In the genomic region with DNA sequence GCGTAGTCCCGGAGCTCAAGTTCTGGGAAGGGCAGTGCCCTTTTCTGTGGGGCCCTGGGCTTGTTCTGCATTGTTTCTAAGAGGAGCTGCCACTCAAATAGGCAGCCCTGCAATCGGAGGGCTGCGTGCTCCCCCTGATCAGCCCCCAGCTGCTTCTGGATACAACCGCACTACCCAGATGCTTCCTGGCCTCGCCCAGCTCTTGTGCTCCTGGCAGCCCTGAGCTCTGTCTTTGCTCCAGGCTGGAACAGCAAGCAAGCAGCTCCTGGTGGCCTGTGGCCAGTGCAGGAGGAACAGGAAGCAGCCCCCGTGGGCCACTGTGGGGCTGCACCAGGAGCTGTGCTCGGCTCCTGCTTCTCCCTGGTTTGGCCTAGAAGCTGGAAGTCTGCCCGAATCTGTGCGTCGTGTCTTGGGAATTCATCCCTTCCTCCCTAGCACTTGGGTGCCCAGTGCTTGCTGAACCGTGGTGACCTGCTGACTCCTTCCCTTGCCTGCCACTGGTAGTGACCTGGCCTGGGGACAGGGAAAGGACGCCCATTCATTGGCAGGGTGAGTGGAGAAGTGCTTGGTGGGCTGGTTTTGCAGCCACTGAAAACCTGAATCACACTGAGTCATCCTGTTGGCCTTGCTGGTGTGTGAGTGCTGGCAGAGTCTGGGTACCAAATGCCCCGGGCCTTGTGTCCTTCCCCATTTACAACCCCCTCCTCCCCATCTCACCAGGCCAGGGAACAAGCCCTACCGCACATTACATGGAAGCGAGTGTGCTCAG, we compare ENCODE assay signal across 9 cellular contexts. TPM values are rescaled to one million over a fixed set of nuclear protein-coding genes. Genes with fewer than 3 reads are reported as not detected.
DNase-seq lines count a peak whose midpoint lies in the region; ATAC-seq and TF ChIP-seq lines count a peak whose summit lies in the region.
"Had no signal": no experiment of that assay in that cellular context is flagged by ENCODE, and none has a peak within 500 bp of the region (broad histone marks: within the 10 kb centered on the region; RNA-seq: fewer than 3 reads in every experiment).

No MANE protein-coding gene starts in this region.

- peak overlapping the region in 1 of 2 experiments; percentile 5; a peak in 1 of 4 replicates for H3K4me3 ChIP-seq in Panc1 (ENCODE audit: low read depth in 2 of 2, low read length in 2 of 2)
- H3K4me3 ChIP-seq in fibroblast of pulmonary artery (replicated peaks; ENCODE audit: low read depth, low read length): no peak overlapping the region
- no peak overlapping the region for H3K4me3 ChIP-seq in ovary

- intact Hi-C loops in Panc1 (cut with micrococcal nuclease; ENCODE audit: unreplicated experiment) (no loop called here), ovary (cut with DNase I) (loop anchor here in 3 of 4 donors (5.0 kb wide), 2 partner anchors 45 to 50 kb away; a partner anchor contains a TSS)

- no TSS peak for BruUV-seq in Panc1 (replicated peaks; lab: Mats Ljungman, UMichigan)

- H3K27me3 ChIP-seq in Panc1 (ENCODE audit: control insufficient read depth, insufficient read depth, low read length): no peaks in the 10 kb centered on the region
- H3K27me3 ChIP-seq in ovary: no peaks in the 10 kb centered on the region

- H3K9me3 ChIP-seq in Panc1 (ENCODE audit: control insufficient read depth, insufficient read depth, low read depth, low read length): no peaks in the 10 kb centered on the region
- H3K9me3 ChIP-seq in ovary: no peaks in the 10 kb centered on the region

- DNase-seq in Caki2 (ENCODE audit: low read depth): peak; percentile 98
- DNase-seq in Panc1 (ENCODE audit: low read depth, low spot score): peak; percentile 94
- peak; percentile 77 for DNase-seq in fibroblast of pulmonary artery (ENCODE audit: low read depth)
- peak; percentile 54 to 81 (median 65) for DNase-seq in ovary

- TF ChIP-seq POLR2A in ovary (IDR thresholded peaks at IDR 0.05): no peak

- no peak for TF ChIP-seq EP300 in ovary (IDR thresholded peaks at IDR 0.05)

- no peaks in the 10 kb centered on the region for H3K36me3 ChIP-seq in Panc1 (ENCODE audit: control insufficient read depth, insufficient read depth, low read length)
- no peaks in the 10 kb centered on the region for H3K36me3 ChIP-seq in ovary

- TF ChIP-seq CTCF in Panc1 (IDR thresholded peaks at IDR 0.05) (no peak), fibroblast of pulmonary artery (IDR thresholded peaks at IDR 0.05; ENCODE audit: low read length, missing control alignments) (no peak), ovary (IDR thresholded peaks at IDR 0.05) (no peak)

- H3K27ac ChIP-seq in Panc1 (ENCODE audit: low read length) (peak overlapping the region; percentile 82), ovary (peak overlapping the region; percentile 80 to 90)
- H3K27ac ChIP-seq: parathyroid adenoma had no signal

- CTCF ChIA-PET in Panc1 (lab: Charles Lee): interaction anchor here (1.5 kb wide), 1 partner anchor 9 kb away, joined by 6 read pairs; no protein-coding TSS in a partner anchor

- in situ Hi-C loops in Caki2 (cut with HindIII; ENCODE audit: low pct_unique_long_range_greater_than_20kb, low sequenced_read_pairs): loop anchor here (25.0 kb wide), 1 partner anchor 90 kb away; no protein-coding TSS in a partner anchor
- in situ Hi-C loops in Panc1 (cut with HindIII; ENCODE audit: low pct_unique_long_range_greater_than_20kb, low sequenced_read_pairs): no loop called here

- POLR2A ChIA-PET in Panc1 (lab: Charles Lee): interaction anchor here (0.6 kb wide), 1 partner anchor 294 kb away, joined by 7 read pairs; no protein-coding TSS in a partner anchor

- H3K4me1 ChIP-seq in Panc1 (ENCODE audit: control insufficient read depth, insufficient read depth, low read length) (peaks cover 32% of the 10 kb centered on the region), ovary (ENCODE audit: insufficient read depth) (peaks cover 17% of the 10 kb centered on the region)

- peak; percentile 89 for ATAC-seq in Panc1
- ATAC-seq in GM19324 (IDR thresholded peaks at IDR 0.05; ENCODE audit: low FRiP score, unreplicated experiment): no peak
- ATAC-seq in GM19455 (IDR thresholded peaks at IDR 0.05; ENCODE audit: unreplicated experiment): no peak
- ATAC-seq in GM19035 (IDR thresholded peaks at IDR 0.05; ENCODE audit: unreplicated experiment): no peak
- ATAC-seq in GM18870 (IDR thresholded peaks at IDR 0.05; ENCODE audit: unreplicated experiment): no peak

- 48 to 51% (median 50%) methylated on average over 16 of the region's 16 CpGs for WGBS in ovary, 3 donors

RNA-seq across cellular contexts. Expression of a gene that starts 27.3 kb away (rescaled TPM):
- total RNA-seq in Caki2 (2014; rRNA removed; shearing (Covaris generic); ENCODE audit: low replicate concordance): not detected in 2 replicates
- 0.15 TPM for total RNA-seq in Panc1 (2021; ENCODE audit: unreplicated experiment)
- polyA plus RNA-seq in Panc1 (2012; ENCODE audit: insufficient read length): 0.15 TPM
- total RNA-seq in ovary: 1 to 10 TPM in 3 of 7 donors, under 1 TPM in 2, not detected in 2; 0.63 to 3.8 (median 1.1) TPM
- under 1 TPM; 0.33 to 0.53 TPM for polyA plus RNA-seq in ovary

RNA-seq across cellular contexts. Expression of a gene that starts 49.1 kb away (rescaled TPM):
- 12.2 and 25.8 TPM in 2 replicates for total RNA-seq in Caki2 (2014; rRNA removed; shearing (Covaris generic); ENCODE audit: low replicate concordance)
- total RNA-seq in Panc1 (2021; ENCODE audit: unreplicated experiment) (51.8 TPM), ovary (100 to 1,000 TPM in 1 of 7 donors, 10 to 100 TPM in 6; 19.9 to 144 (median 57.1) TPM)
- 23.0 TPM for polyA plus RNA-seq in Panc1 (2012; ENCODE audit: insufficient read length)
- 10 to 100 TPM; 25.6 to 33.7 TPM for polyA plus RNA-seq in ovary
